ENCODE assay signal across 1 cellular context in genomic region chr9:2286825-2287455, GRCh38.
TF ChIP-seq lines count a peak whose summit lies in the region.

No MANE protein-coding gene starts in this region.

TF ChIP-seq in HepG2, 621 proteins besides CTCF, POLR2A, EP300 and RAD21 (continued from another document):
- peak; percentile 95 for TF ChIP-seq ZNF281 (CRISPR knock-in tag; IDR thresholded peaks at IDR 0.05; ENCODE audit: borderline replicate concordance)
- TF ChIP-seq NKX3-1 (CRISPR knock-in tag; IDR thresholded peaks at IDR 0.05): no peak
- TF ChIP-seq HNF4G (IDR thresholded peaks at IDR 0.05; ENCODE audit: borderline replicate concordance, low read depth, low read length): peak; percentile 22; the same call in 1 of the 2 replicates
- TF ChIP-seq HNF4G (CRISPR knock-in tag; IDR thresholded peaks at IDR 0.05; ENCODE audit: borderline replicate concordance, low read depth): no peak
- 0 out of 2 replicates have a peak, but pooled peaks have one; percentile 29 for TF ChIP-seq ZNF644 (CRISPR knock-in tag; IDR thresholded peaks at IDR 0.05; ENCODE audit: low read depth)
- no peak for TF ChIP-seq BATF2 (CRISPR knock-in tag; IDR thresholded peaks at IDR 0.05)
- TF ChIP-seq YY1 (IDR thresholded peaks at IDR 0.05; ENCODE audit: insufficient read depth, insufficient replicate concordance, low read depth, low read length): no peak
- no peak for TF ChIP-seq ONECUT2 (CRISPR knock-in tag; IDR thresholded peaks at IDR 0.05)
- TF ChIP-seq ZNF441 (CRISPR knock-in tag; IDR thresholded peaks at IDR 0.05; ENCODE audit: borderline replicate concordance): no peak
- TF ChIP-seq HOXA5 (CRISPR knock-in tag; IDR thresholded peaks at IDR 0.05): no peak
- TF ChIP-seq ZSCAN29 (CRISPR knock-in tag; conservative IDR thresholded peaks at IDR 0.05): no peak
- no peak for TF ChIP-seq POGZ (CRISPR knock-in tag; IDR thresholded peaks at IDR 0.05)
